ENCODE assay signal across 1 cellular context in the genomic region with DNA sequence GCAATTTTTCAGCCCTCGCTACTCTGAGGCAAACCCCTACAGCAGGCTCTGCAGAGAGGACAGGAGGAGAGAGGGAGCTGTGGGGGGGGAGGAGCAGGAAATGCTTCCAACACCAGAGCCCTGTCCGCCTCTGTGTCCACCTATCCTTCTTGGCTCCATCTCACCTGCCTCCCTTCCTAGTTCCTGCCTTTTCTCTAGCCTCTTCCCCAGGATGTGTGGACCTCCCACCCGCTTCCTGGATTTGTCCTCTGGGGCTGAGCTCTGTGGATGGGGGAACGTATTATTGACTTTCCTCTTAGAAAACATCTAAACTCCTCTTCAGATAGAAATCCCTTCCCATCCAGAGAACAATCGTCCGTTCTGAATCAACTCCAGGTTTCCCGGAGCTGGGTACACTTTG.
TF ChIP-seq lines count a peak whose summit lies in the region.

No MANE protein-coding gene starts in this region.

TF ChIP-seq in HepG2, 621 proteins besides CTCF, POLR2A, EP300 and RAD21:
- TF ChIP-seq MLLT10 (CRISPR knock-in tag; IDR thresholded peaks at IDR 0.05) (no peak), KLF6 (CRISPR knock-in tag; IDR thresholded peaks at IDR 0.05) (no peak), ZNF350 (CRISPR knock-in tag; IDR thresholded peaks at IDR 0.05; ENCODE audit: borderline replicate concordance, low read depth) (no peak), PCBP2 (optimal IDR thresholded peaks at IDR 0.05; ENCODE audit: low read depth, low read length, poor library complexity, severe bottlenecking) (no peak), KDM4B (CRISPR knock-in tag; IDR thresholded peaks at IDR 0.05) (no peak), NKX3-1 (CRISPR knock-in tag; IDR thresholded peaks at IDR 0.05) (no peak), ZSCAN31 (CRISPR knock-in tag; IDR thresholded peaks at IDR 0.05; ENCODE audit: low read depth) (no peak), ZNF343 (CRISPR knock-in tag; IDR thresholded peaks at IDR 0.05) (no peak), ZNF780A (CRISPR knock-in tag; IDR thresholded peaks at IDR 0.05) (no peak)
- TF ChIP-seq, protein P1, sequence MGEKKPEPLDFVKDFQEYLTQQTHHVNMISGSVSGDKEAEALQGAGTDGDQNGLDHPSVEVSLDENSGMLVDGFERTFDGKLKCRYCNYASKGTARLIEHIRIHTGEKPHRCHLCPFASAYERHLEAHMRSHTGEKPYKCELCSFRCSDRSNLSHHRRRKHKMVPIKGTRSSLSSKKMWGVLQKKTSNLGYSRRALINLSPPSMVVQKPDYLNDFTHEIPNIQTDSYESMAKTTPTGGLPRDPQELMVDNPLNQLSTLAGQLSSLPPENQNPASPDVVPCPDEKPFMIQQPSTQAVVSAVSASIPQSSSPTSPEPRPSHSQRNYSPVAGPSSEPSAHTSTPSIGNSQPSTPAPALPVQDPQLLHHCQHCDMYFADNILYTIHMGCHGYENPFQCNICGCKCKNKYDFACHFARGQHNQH (CRISPR knock-in tag; IDR thresholded peaks at IDR 0.05): no peak
- TF ChIP-seq, protein P2, sequence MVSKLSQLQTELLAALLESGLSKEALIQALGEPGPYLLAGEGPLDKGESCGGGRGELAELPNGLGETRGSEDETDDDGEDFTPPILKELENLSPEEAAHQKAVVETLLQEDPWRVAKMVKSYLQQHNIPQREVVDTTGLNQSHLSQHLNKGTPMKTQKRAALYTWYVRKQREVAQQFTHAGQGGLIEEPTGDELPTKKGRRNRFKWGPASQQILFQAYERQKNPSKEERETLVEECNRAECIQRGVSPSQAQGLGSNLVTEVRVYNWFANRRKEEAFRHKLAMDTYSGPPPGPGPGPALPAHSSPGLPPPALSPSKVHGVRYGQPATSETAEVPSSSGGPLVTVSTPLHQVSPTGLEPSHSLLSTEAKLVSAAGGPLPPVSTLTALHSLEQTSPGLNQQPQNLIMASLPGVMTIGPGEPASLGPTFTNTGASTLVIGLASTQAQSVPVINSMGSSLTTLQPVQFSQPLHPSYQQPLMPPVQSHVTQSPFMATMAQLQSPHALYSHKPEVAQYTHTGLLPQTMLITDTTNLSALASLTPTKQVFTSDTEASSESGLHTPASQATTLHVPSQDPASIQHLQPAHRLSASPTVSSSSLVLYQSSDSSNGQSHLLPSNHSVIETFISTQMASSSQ (IDR thresholded peaks at IDR 0.05; ENCODE audit: low read depth): no peak
- TF ChIP-seq, protein P2 (CRISPR knock-in tag; IDR thresholded peaks at IDR 0.05; ENCODE audit: borderline replicate concordance): no peak
- TF ChIP-seq, protein P3, sequence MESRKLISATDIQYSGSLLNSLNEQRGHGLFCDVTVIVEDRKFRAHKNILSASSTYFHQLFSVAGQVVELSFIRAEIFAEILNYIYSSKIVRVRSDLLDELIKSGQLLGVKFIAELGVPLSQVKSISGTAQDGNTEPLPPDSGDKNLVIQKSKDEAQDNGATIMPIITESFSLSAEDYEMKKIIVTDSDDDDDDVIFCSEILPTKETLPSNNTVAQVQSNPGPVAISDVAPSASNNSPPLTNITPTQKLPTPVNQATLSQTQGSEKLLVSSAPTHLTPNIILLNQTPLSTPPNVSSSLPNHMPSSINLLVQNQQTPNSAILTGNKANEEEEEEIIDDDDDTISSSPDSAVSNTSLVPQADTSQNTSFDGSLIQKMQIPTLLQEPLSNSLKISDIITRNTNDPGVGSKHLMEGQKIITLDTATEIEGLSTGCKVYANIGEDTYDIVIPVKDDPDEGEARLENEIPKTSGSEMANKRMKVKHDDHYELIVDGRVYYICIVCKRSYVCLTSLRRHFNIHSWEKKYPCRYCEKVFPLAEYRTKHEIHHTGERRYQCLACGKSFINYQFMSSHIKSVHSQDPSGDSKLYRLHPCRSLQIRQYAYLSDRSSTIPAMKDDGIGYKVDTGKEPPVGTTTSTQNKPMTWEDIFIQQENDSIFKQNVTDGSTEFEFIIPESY (CRISPR knock-in tag; IDR thresholded peaks at IDR 0.05): no peak
- TF ChIP-seq, protein P4, sequence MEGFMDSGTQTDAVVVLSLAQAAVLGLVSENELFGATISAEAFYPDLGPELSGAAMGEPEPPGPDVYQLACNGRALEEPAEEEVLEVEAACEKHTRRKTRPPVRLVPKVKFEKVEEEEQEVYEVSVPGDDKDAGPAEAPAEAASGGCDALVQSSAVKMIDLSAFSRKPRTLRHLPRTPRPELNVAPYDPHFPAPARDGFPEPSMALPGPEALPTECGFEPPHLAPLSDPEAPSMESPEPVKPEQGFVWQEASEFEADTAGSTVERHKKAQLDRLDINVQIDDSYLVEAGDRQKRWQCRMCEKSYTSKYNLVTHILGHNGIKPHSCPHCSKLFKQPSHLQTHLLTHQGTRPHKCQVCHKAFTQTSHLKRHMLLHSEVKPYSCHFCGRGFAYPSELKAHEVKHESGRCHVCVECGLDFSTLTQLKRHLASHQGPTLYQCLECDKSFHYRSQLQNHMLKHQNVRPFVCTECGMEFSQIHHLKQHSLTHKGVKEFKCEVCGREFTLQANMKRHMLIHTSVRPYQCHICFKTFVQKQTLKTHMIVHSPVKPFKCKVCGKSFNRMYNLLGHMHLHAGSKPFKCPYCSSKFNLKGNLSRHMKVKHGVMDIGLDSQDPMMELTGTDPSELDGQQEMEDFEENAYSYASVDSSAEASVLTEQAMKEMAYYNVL (CRISPR knock-in tag; IDR thresholded peaks at IDR 0.05; ENCODE audit: borderline replicate concordance): no peak
TF ChIP-seq in HepG2: peak in this region for 0.
